Comparison of ENCODE assay signal across 9 cellular contexts in the genomic region with DNA sequence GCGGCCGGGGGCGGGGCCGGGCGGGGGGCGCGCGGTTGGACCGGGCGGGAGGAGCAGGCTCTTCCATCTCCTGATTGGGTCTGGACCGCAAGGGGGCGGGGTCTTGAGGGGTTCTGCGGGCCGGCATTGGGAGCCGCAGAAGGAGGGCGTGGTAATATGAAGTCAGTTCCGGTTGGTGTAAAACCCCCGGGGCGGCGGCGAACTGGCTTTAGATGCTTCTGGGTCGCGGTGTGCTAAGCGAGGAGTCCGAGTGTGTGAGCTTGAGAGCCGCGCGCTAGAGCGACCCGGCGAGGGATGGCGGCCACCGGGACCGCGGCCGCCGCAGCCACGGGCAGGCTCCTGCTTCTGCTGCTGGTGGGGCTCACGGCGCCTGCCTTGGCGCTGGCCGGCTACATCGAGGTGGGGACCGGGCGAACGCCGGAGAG. TPM values are rescaled to one million over a fixed set of nuclear protein-coding genes. Genes with fewer than 3 reads are reported as not detected.
DNase-seq lines count a peak whose midpoint lies in the region; ATAC-seq, FAIRE-seq and TF ChIP-seq lines count a peak whose summit lies in the region.
"Had no signal": no experiment of that assay in that cellular context is flagged by ENCODE, and none has a peak within 500 bp of the region (broad histone marks: within the 10 kb centered on the region; RNA-seq: fewer than 3 reads in every experiment).

APLP2 (plus strand) TSS at position 211 of the 425 bp plus-strand sequence; CDS start at position 295, 84 bp downstream.

- FAIRE-seq in GM19239 (lab: Jason Lieb, UNC): peak; percentile 26
- FAIRE-seq: islet of Langerhans had no signal

- DNase-seq in BE2C (peak; percentile 100), GM19239 (ENCODE audit: insufficient read length, low spot score) (peak; percentile 97), NCI-H510A treated with DMSO at 0.1 percent for 48 hours (lab: John Stamatoyannopoulos, UW) (peak; percentile 96), cerebellum (ENCODE audit: low spot score) (peak; percentile 99), kidney epithelial cell (ENCODE audit: low read depth) (peak; percentile 88)
- peak; percentile 95 to 98 for DNase-seq in activated CD4-positive, alpha-beta T cell treated with anti-CD3 and anti-CD28 coated beads for 24 hours (ENCODE audit: low read depth in 2 of 2)
- peak; percentile 99 for DNase-seq in stimulated activated CD4-positive, alpha-beta T cell treated with anti-CD3 and anti-CD28 coated beads, Interleukin-15, amount 100 ng/mL, for 24 hours

- peak within 1 kb of the TSS; percentile 79 for H3K4me3 ChIP-seq in BE2C (ENCODE audit: low read depth, low read length)
- H3K4me3 ChIP-seq in kidney epithelial cell (ENCODE audit: low read depth, low read length): peak within 1 kb of the TSS; percentile 97

- TF ChIP-seq CTCF in BE2C (IDR thresholded peaks at IDR 0.05; ENCODE audit: low read depth, low read length) (no peak), kidney epithelial cell (IDR thresholded peaks at IDR 0.05; ENCODE audit: insufficient read depth, low read length, poor library complexity, severe bottlenecking) (no peak)

- H3K27me3 ChIP-seq in BE2C (no peaks in the 10 kb centered on the region), kidney epithelial cell (ENCODE audit: control insufficient read depth, insufficient read depth, low read length) (no peaks in the 10 kb centered on the region)

- H3K4me1 ChIP-seq in BE2C: no peaks in the 10 kb centered on the region; the same call in 1 of the 2 replicates

- ATAC-seq in HG03442 (IDR thresholded peaks at IDR 0.05; ENCODE audit: unreplicated experiment): peak; percentile 96

- H3K36me3 ChIP-seq in BE2C (no peaks in the 10 kb centered on the region), kidney epithelial cell (ENCODE audit: control insufficient read depth, insufficient read depth, low read length) (no peaks in the 10 kb centered on the region)

- no peaks in the 10 kb centered on the region for H3K9me3 ChIP-seq in BE2C

RNA-seq across cellular contexts. Expression of gene APLP2, which starts in this region (rescaled TPM):
- polyA plus RNA-seq in BE2C (2012; ENCODE audit: insufficient read depth, insufficient read length, low read depth): 156 TPM
- total RNA-seq in cerebellum: 341 TPM
- total RNA-seq in kidney epithelial cell: 501 and 586 TPM in 2 replicates

Comparison
In these comparisons a context has a peak if more than half of its experiments do, and no peak if none do; other contexts are left out.
1. Peak in every context shown above with its lines: DNase-seq, ATAC-seq and H3K4me3 ChIP-seq.